Comparison of ENCODE assay signal across 36 cellular contexts in the genomic region with DNA sequence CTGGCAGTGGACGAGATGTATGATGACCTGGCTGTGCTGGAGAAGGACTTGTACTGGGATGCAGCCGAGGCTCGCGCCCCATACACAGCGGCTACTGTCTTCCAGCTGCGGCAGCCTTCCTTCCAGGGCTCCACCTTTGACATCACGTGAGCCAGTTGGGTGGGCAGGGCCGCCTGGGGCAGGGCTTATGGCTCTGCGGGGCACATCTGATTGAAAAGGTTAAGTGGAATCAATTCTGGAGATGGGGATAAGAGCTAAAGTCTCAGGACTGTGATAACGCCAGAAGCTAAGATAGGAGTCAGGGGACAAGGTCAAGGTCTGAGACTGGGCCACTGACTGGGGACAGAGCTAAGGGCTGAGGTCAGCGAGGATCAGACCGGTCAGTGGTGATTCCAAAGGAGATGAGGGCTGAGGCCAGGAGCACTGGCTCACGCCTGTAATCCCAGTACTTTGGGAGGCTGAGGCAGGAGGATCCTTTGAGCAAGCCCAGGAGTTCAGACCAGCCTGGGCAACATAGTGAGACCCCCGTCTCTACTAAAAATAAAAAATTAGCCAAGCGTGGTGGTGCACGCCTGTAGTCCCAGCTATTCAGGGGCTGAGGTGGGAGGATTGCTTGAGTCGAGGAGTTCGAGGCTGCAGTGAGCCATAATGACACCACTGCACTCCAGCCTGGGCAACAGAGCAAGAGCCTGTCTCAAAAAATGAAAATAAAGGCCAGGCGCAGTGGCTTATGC. TPM values are rescaled to one million over a fixed set of nuclear protein-coding genes. Genes with fewer than 3 reads are reported as not detected.
"Had no signal": no experiment of that assay in that cellular context is flagged by ENCODE, and none has a peak within 500 bp of the region (broad histone marks: within the 10 kb centered on the region; RNA-seq: fewer than 3 reads in every experiment).

No MANE protein-coding gene starts in this region.

- H3K27me3 ChIP-seq: ovary, thyroid gland, upper lobe of left lung, vagina had no signal

- H3K4me3 ChIP-seq: ovary, thyroid gland, upper lobe of left lung, vagina had no signal

- H3K4me3 Mint-ChIP-seq: T-helper 1 cell treated with Interleukin-12 subunit alpha and Interleukin-12 subunit beta and Interleukin-4 antibody, amounts not matched to agents 30 μg/mL and 1 μg/mL, for 36 hours had no signal

- H3K9me3 ChIP-seq: gastroesophageal sphincter, heart left ventricle, neutrophil, ovary, psoas muscle, stomach, thyroid gland, upper lobe of left lung, vagina had no signal

- H3K36me3 Mint-ChIP-seq: immature natural killer cell; naive B cell; stimulated activated naive B cell treated with anti-CD40 and anti-IgM and Interleukin-4, amounts not matched to agents 10 μg/mL and 1 μg/mL and 100 μg/mL, for 72 hours had no signal

- H3K9me3 Mint-ChIP-seq: effector memory CD8-positive, alpha-beta T cell; immature natural killer cell; naive B cell; stimulated activated naive B cell treated with anti-CD40 and anti-IgM and Interleukin-4, amounts not matched to agents 10 μg/mL and 1 μg/mL and 100 μg/mL, for 72 hours; T-helper 1 cell treated with Interleukin-12 subunit alpha and Interleukin-12 subunit beta and Interleukin-4 antibody, amounts not matched to agents 30 μg/mL and 1 μg/mL, for 36 hours had no signal

- H3K4me1 ChIP-seq: psoas muscle had no signal

- H3K27ac Mint-ChIP-seq: effector memory CD8-positive, alpha-beta T cell; immature natural killer cell; naive B cell; stimulated activated naive B cell treated with anti-CD40 and anti-IgM and Interleukin-4, amounts not matched to agents 10 μg/mL and 1 μg/mL and 100 μg/mL, for 72 hours; T-helper 1 cell treated with Interleukin-12 subunit alpha and Interleukin-12 subunit beta and Interleukin-4 antibody, amounts not matched to agents 30 μg/mL and 1 μg/mL, for 36 hours had no signal

- H3K36me3 ChIP-seq: gastroesophageal sphincter, heart left ventricle, neutrophil, ovary, stomach, thyroid gland, upper lobe of left lung, vagina had no signal

- H3K27ac ChIP-seq: gastroesophageal sphincter, neutrophil, ovary, psoas muscle, stomach, thyroid gland, upper lobe of left lung, vagina, VCaP had no signal

- DNase-seq: activated CD4-positive, alpha-beta T cell treated with anti-CD3 and anti-CD28 coated beads for 48 hours; activated CD4-positive, alpha-beta T cell treated with anti-CD3 and anti-CD28 coated beads, Interleukin-2, amount 50 U/mL, for 48 hours; activated CD8-positive, alpha-beta memory T cell treated with anti-CD3 and anti-CD28 coated beads for 24 hours; activated effector memory CD4-positive, alpha-beta T cell treated with anti-CD3 and anti-CD28 coated beads, Interleukin-2, amount 50 U/mL, for 16 hours; activated naive CD4-positive, alpha-beta T cell treated with anti-CD3 and anti-CD28 coated beads, Interleukin-2, amount 50 U/mL, for 16 hours; amniotic stem cell; cortex of kidney; effector memory CD8-positive, alpha-beta T cell; heart left ventricle; hypothalamus; immature natural killer cell; kidney; left colon; mammary epithelial cell; naive B cell; ovary; psoas muscle; stimulated activated CD4-positive, alpha-beta T cell treated with anti-CD3 and anti-CD28 coated beads, Interleukin-15, amount 100 ng/mL, for 24 hours; stimulated activated CD4-positive, alpha-beta T cell treated with anti-CD3 and anti-CD28 coated beads, Interleukin-2, amount 100 ng/mL, for 24 hours; stimulated activated naive B cell treated with anti-CD40 and anti-IgM and Interleukin-4, amounts not matched to agents 10 μg/mL and 1 μg/mL and 100 μg/mL, for 72 hours; stomach; SW 1271; T-helper 9 cell; thyroid gland had no signal

RNA-seq across cellular contexts. Expression of a gene that starts 4.7 kb away (rescaled TPM):
- total RNA-seq: chondrocyte, endothelial cell of umbilical vein, fibroblast of lung, fibroblast of villous mesenchyme, gastroesophageal sphincter, heart left ventricle, kidney, liver, ovary, psoas muscle, smooth muscle cell, thyroid gland had no signal
